ENCODE assay signal across 1 cellular context in the genomic region with DNA sequence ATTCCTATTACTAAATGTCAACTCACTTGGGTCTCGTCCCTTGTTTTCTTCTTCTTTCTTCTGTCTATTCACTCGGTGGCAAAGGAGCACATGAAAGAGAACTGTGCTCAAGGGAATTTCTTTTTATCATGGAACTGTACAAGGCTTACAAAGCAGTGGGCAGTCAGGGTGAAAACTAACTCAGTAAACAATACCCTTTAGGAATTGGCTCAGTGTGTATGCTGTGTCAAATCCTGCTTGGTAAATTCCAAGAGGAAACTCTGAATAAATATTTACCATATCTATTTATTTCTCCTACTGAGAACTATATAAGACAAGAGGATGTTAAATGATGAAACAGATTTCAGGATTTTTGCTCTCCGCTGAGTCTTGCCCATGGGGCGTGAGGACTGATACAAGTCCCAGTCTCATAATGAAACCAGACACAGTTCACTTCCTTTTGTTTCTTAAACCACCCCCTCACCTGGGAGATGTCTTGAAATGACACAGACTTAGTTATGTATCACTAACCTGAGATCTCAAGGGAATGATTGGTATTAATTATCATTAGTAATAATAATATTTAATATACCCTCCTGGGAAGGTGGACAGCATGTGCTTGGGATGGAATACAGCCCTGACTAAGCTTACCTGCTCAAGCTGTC.
TF ChIP-seq lines count a peak whose summit lies in the region.

No MANE protein-coding gene starts in this region.

TF ChIP-seq in GM23338, 12 proteins besides CTCF, POLR2A, EP300 and RAD21 (continued from another document):
- TF ChIP-seq ETS1 (IDR thresholded peaks at IDR 0.05): no peak
